In genomic region chr19:19464339-19465098, GRCh38 we compare ENCODE assay signal across 10 cellular contexts. TPM values are rescaled to one million over a fixed set of nuclear protein-coding genes. Genes with fewer than 3 reads are reported as not detected.
A peak's percentile ranks its signal among the peaks of the same experiment; 100 is the strongest.
DNase-seq lines count a peak whose midpoint lies in the region; ATAC-seq and TF ChIP-seq lines count a peak whose summit lies in the region.
"Had no signal": no experiment of that assay in that cellular context is flagged by ENCODE, and none has a peak within 500 bp of the region (broad histone marks: within the 10 kb centered on the region; RNA-seq: fewer than 3 reads in every experiment).

No MANE protein-coding gene starts in this region.

- H4K20me1 ChIP-seq in GM23338 (replicated peaks; ENCODE audit: insufficient read depth): peaks cover 33% of the 10 kb centered on the region

- intact Hi-C loops in ascending aorta (cut with DNase I) (no loop called here), sciatic nerve (cut with DNase I) (loop anchor here (10.0 kb wide), 1 partner anchor 60 kb away; the partner anchor contains the start of gene GATAD2A)

- H3K79me2 ChIP-seq in GM23338 (replicated peaks; ENCODE audit: insufficient read depth): peaks cover 99% of the 10 kb centered on the region

- peaks cover 42% of the 10 kb centered on the region for H3F3A ChIP-seq in GM23338 (replicated peaks; ENCODE audit: low read depth)

- H2AFZ ChIP-seq in GM23338: no peak overlapping the region

- H3K4me2 ChIP-seq in GM23338: peak overlapping the region; percentile 89; the same call in 1 of the 2 replicates

- H3K4me1 Mint-ChIP-seq in GM23338: peaks cover 55% of the 10 kb centered on the region

- peaks cover 16 to 21% of the 10 kb centered on the region in 2 donors for H3K9me3 ChIP-seq in ascending aorta

- H3K27me3 Mint-ChIP-seq in GM23338 (ENCODE audit: insufficient read depth, low read depth, poor library complexity): peaks cover 16% of the 10 kb centered on the region

- DNase-seq in GM23338 (ENCODE audit: low spot score): peak; percentile 86
- no peak for DNase-seq in ascending aorta (ENCODE audit: low spot score in 2 of 2)
- peak; percentile 76 for DNase-seq in iPS DF 19.7 (ENCODE audit: low read depth, low spot score)
- DNase-seq in sciatic nerve (ENCODE audit: low spot score): no peak
- DNase-seq in NCI-H748 (lab: John Stamatoyannopoulos, UW; ENCODE audit: unreplicated experiment): no peak
- DNase-seq in stimulated activated CD4-positive, alpha-beta T cell treated with anti-CD3 and anti-CD28 coated beads, Interleukin-1b, Interleukin-23, amount 100 ng/mL, for 48 hours: no peak
- DNase-seq in KG1 (lab: John Stamatoyannopoulos, UW): no peak

- H3K4me1 ChIP-seq in GM23338 (ENCODE audit: insufficient read depth): peaks cover 45% of the 10 kb centered on the region
- peaks cover 27 to 52% of the 10 kb centered on the region in 2 donors for H3K4me1 ChIP-seq in ascending aorta

- TF ChIP-seq CTCF in GM23338 (conservative IDR thresholded peaks at IDR 0.05; ENCODE audit: low read depth in 2 of 2) (no peak), ascending aorta (IDR thresholded peaks at IDR 0.05) (no peak)

- H3K4me3 Mint-ChIP-seq in GM23338: peak overlapping the region; percentile 34

- H3K36me3 Mint-ChIP-seq in GM23338 (ENCODE audit: low read depth): peaks cover 53% of the 10 kb centered on the region

- ATAC-seq in GM23338 (peak; percentile 14), sciatic nerve (peak; percentile 57), HG03460 (IDR thresholded peaks at IDR 0.05; ENCODE audit: unreplicated experiment) (no peak)

- H3K27me3 ChIP-seq in GM23338 (ENCODE audit: insufficient read depth) (no peaks in the 10 kb centered on the region), ascending aorta (no peaks in the 10 kb centered on the region)
- H3K27me3 ChIP-seq: SJSA1 had no signal

- no peak overlapping the region for H3K4me3 ChIP-seq in GM23338
- peak overlapping the region in 1 of 2 donors; percentile 25 for H3K4me3 ChIP-seq in ascending aorta
- H3K4me3 ChIP-seq: lung, SJSA1 had no signal

- no peaks in the 10 kb centered on the region for H3K9me2 ChIP-seq in GM23338 (ENCODE audit: insufficient read depth)

- H3K36me3 ChIP-seq in GM23338 (ENCODE audit: insufficient read depth) (peaks cover 23% of the 10 kb centered on the region), ascending aorta (peaks cover 20 to 40% of the 10 kb centered on the region in 2 donors)

- H3K27ac ChIP-seq in GM23338 (ENCODE audit: low read depth) (peak overlapping the region; percentile 93), ascending aorta (peak overlapping the region; percentile 54 to 63)
- H3K27ac ChIP-seq: SJSA1 had no signal

- peak overlapping the region; percentile 98 for H3K27ac Mint-ChIP-seq in GM23338

- H3K9me3 Mint-ChIP-seq in GM23338: peaks cover 35% of the 10 kb centered on the region

TF ChIP-seq in GM23338, 12 proteins besides CTCF, POLR2A, EP300 and RAD21:
- TF ChIP-seq EZH2 (IDR thresholded peaks at IDR 0.05; ENCODE audit: low read depth, unreplicated experiment) (no peak), ZNF114 (CRISPR knock-in tag; IDR thresholded peaks at IDR 0.05) (no peak), EZH2phosphoT487 (IDR thresholded peaks at IDR 0.05; ENCODE audit: unreplicated experiment) (no peak), CREB1 (CRISPR knock-in tag; IDR thresholded peaks at IDR 0.05; ENCODE audit: low read depth) (peak; percentile 68; the same call in 1 of the 2 replicates), REST (IDR thresholded peaks at IDR 0.05; ENCODE audit: unreplicated experiment) (no peak), POLR2AphosphoS5 (IDR thresholded peaks at IDR 0.05; ENCODE audit: low read depth) (no peak), ZNF331 (CRISPR knock-in tag; IDR thresholded peaks at IDR 0.05; ENCODE audit: low read depth) (no peak)
TF ChIP-seq in GM23338: peak in this region for 1.

RNA-seq across cellular contexts. Expression of gene TSSK6, which starts 50.8 kb away (rescaled TPM):
- 4.5 and 4.9 TPM in 2 replicates for total RNA-seq in GM23338 (2014; rRNA removed; shearing (Covaris generic))
- 0.28 and 0.63 TPM in 2 replicates for polyA plus RNA-seq in GM23338 (2016; fragmentation: Nextera tagmentation; extraction: Ambion mirVana)
- total RNA-seq in ascending aorta: not detected
- 1.3 TPM for total RNA-seq in sciatic nerve

RNA-seq across cellular contexts. Expression of gene NDUFA13, which starts 51.5 kb away (rescaled TPM):
- 37.6 and 143 TPM in 2 replicates for total RNA-seq in GM23338 (2014; rRNA removed; shearing (Covaris generic))
- 598 and 619 TPM in 2 replicates for polyA plus RNA-seq in GM23338 (2016; fragmentation: Nextera tagmentation; extraction: Ambion mirVana)
- 12.7 TPM for total RNA-seq in ascending aorta
- 206 TPM for total RNA-seq in sciatic nerve

RNA-seq across cellular contexts. Expression of gene GATAD2A, which starts 59.0 kb away (rescaled TPM):
- 123 and 151 TPM in 2 replicates for total RNA-seq in GM23338 (2014; rRNA removed; shearing (Covaris generic))
- polyA plus RNA-seq in GM23338 (2016; fragmentation: Nextera tagmentation; extraction: Ambion mirVana): 40.0 and 49.2 TPM in 2 replicates
- total RNA-seq in ascending aorta (63.3 TPM), sciatic nerve (57.7 TPM)

Comparison
In these comparisons a context has a peak if more than half of its experiments do, and no peak if none do; other contexts are left out.
1. DNase-seq: peak in GM23338 (single experiment) and iPS DF 19.7 (single experiment); none in ascending aorta (0 of 2), sciatic nerve (single experiment), NCI-H748 (single experiment), stimulated activated CD4-positive, alpha-beta T cell treated with anti-CD3 and anti-CD28 coated beads, Interleukin-1b, Interleukin-23, amount 100 ng/mL, for 48 hours (single experiment) and KG1 (single experiment).